In genomic region chr1:109391626-109392025, GRCh38 we compare ENCODE assay signal across 8 cellular contexts. TPM values are rescaled to one million over a fixed set of nuclear protein-coding genes. Genes with fewer than 3 reads are reported as not detected.
DNase-seq lines count a peak whose midpoint lies in the region; ATAC-seq lines count a peak whose summit lies in the region.

No MANE protein-coding gene starts in this region.

- peaks cover 38% of the 10 kb centered on the region for H3K4me1 ChIP-seq in BLaER1

- DNase-seq in left kidney (ENCODE audit: low read depth, low spot score) (peak; percentile 47), ureter (ENCODE audit: low spot score) (no peak), ACHN (no peak)
- DNase-seq in activated T-helper 1 cell treated with anti-CD3 and anti-CD28 coated beads, Interleukin-12 subunit alpha, Interleukin-12 subunit beta, Interleukin-2, Interleukin-4 antibody, amounts not matched to agents 30 ng/mL and 10 ng/mL and 1 ng/mL, durations not matched to agents 14 hours and 24 hours and 36 hours (ENCODE audit: low spot score), result no peak
- DNase-seq in activated CD4-positive, alpha-beta T cell treated with anti-CD3 and anti-CD28 coated beads for 4 hours, result no peak

- H3K4me3 ChIP-seq in BLaER1, result no peak overlapping the region

- no peaks in the 10 kb centered on the region for H3K9me3 ChIP-seq in BLaER1

- no peaks in the 10 kb centered on the region for H3K36me3 ChIP-seq in BLaER1

- intact Hi-C loops in activated T-helper 1 cell treated with anti-CD3 and anti-CD28 coated beads, Interleukin-12 subunit alpha, Interleukin-12 subunit beta, Interleukin-2, Interleukin-4 antibody, amounts not matched to agents 30 ng/mL and 10 ng/mL and 1 ng/mL, durations not matched to agents 14 hours and 24 hours and 36 hours (cut with micrococcal nuclease), result no loop called here

- no peak overlapping the region for H3K4me3 Mint-ChIP-seq in activated T-helper 1 cell treated with anti-CD3 and anti-CD28 coated beads, Interleukin-12 subunit alpha, Interleukin-12 subunit beta, Interleukin-2, Interleukin-4 antibody, amounts not matched to agents 30 ng/mL and 10 ng/mL and 1 ng/mL, durations not matched to agents 14 hours and 24 hours and 36 hours

- H3K9ac ChIP-seq in BLaER1, result no peak overlapping the region

- H3K27ac Mint-ChIP-seq in activated T-helper 1 cell treated with anti-CD3 and anti-CD28 coated beads, Interleukin-12 subunit alpha, Interleukin-12 subunit beta, Interleukin-2, Interleukin-4 antibody, amounts not matched to agents 30 ng/mL and 10 ng/mL and 1 ng/mL, durations not matched to agents 14 hours and 24 hours and 36 hours, result no peak overlapping the region

- H3K4me2 ChIP-seq in BLaER1, result peak overlapping the region; percentile 70

- peak; percentile 61 for ATAC-seq in GM21367 (IDR thresholded peaks at IDR 0.05; ENCODE audit: unreplicated experiment)
- peak; percentile 73 for ATAC-seq in HG03571 (IDR thresholded peaks at IDR 0.05; ENCODE audit: unreplicated experiment)

- H3K36me3 Mint-ChIP-seq in activated T-helper 1 cell treated with anti-CD3 and anti-CD28 coated beads, Interleukin-12 subunit alpha, Interleukin-12 subunit beta, Interleukin-2, Interleukin-4 antibody, amounts not matched to agents 30 ng/mL and 10 ng/mL and 1 ng/mL, durations not matched to agents 14 hours and 24 hours and 36 hours (ENCODE audit: low read depth), result peaks cover 1% of the 10 kb centered on the region

- H3K9me3 Mint-ChIP-seq in activated T-helper 1 cell treated with anti-CD3 and anti-CD28 coated beads, Interleukin-12 subunit alpha, Interleukin-12 subunit beta, Interleukin-2, Interleukin-4 antibody, amounts not matched to agents 30 ng/mL and 10 ng/mL and 1 ng/mL, durations not matched to agents 14 hours and 24 hours and 36 hours, result no peaks in the 10 kb centered on the region

- H4K20me1 ChIP-seq in BLaER1, result 0 out of 2 replicates have a peak, but pooled peaks cover 12% of the 10 kb centered on the region

- H3K27ac ChIP-seq in BLaER1, result no peak overlapping the region

- peaks cover 35% of the 10 kb centered on the region for H3K27me3 Mint-ChIP-seq in activated T-helper 1 cell treated with anti-CD3 and anti-CD28 coated beads, Interleukin-12 subunit alpha, Interleukin-12 subunit beta, Interleukin-2, Interleukin-4 antibody, amounts not matched to agents 30 ng/mL and 10 ng/mL and 1 ng/mL, durations not matched to agents 14 hours and 24 hours and 36 hours (ENCODE audit: insufficient read depth)

- peaks cover 12% of the 10 kb centered on the region for H3K27me3 ChIP-seq in BLaER1

- in situ Hi-C loops in ACHN (cut with HindIII; ENCODE audit: low pct_ligation_motif_present, low pct_unique_long_range_greater_than_20kb, low sequenced_read_pairs), result no loop called here

- H3K4me1 Mint-ChIP-seq in activated T-helper 1 cell treated with anti-CD3 and anti-CD28 coated beads, Interleukin-12 subunit alpha, Interleukin-12 subunit beta, Interleukin-2, Interleukin-4 antibody, amounts not matched to agents 30 ng/mL and 10 ng/mL and 1 ng/mL, durations not matched to agents 14 hours and 24 hours and 36 hours (ENCODE audit: low read depth), result peaks cover 23% of the 10 kb centered on the region

RNA-seq across cellular contexts. Expression of gene SORT1, which starts 6.1 kb away (rescaled TPM):
- total RNA-seq in ureter, result 63.8 TPM
- 1.4 and 1.5 TPM in 2 replicates for total RNA-seq in activated T-helper 1 cell treated with anti-CD3 and anti-CD28 coated beads, Interleukin-12 subunit alpha, Interleukin-12 subunit beta, Interleukin-2, Interleukin-4 antibody, amounts not matched to agents 30 ng/mL and 10 ng/mL and 1 ng/mL, durations not matched to agents 14 hours and 24 hours and 36 hours

RNA-seq across cellular contexts. Expression of gene PSMA5, which starts 34.6 kb away (rescaled TPM):
- total RNA-seq in ureter, result 78.1 TPM
- 241 and 283 TPM in 2 replicates for total RNA-seq in activated T-helper 1 cell treated with anti-CD3 and anti-CD28 coated beads, Interleukin-12 subunit alpha, Interleukin-12 subunit beta, Interleukin-2, Interleukin-4 antibody, amounts not matched to agents 30 ng/mL and 10 ng/mL and 1 ng/mL, durations not matched to agents 14 hours and 24 hours and 36 hours

Comparison
In these comparisons a context has a peak if more than half of its experiments do, and no peak if none do; other contexts are left out.
1. RNA of gene SORT1, which starts 6.1 kb away (total RNA-seq): 63.8 TPM in ureter (single experiment); 1.4 to 1.5 TPM in activated T-helper 1 cell treated with anti-CD3 and anti-CD28 coated beads, Interleukin-12 subunit alpha, Interleukin-12 subunit beta, Interleukin-2, Interleukin-4 antibody, amounts not matched to agents 30 ng/mL and 10 ng/mL and 1 ng/mL, durations not matched to agents 14 hours and 24 hours and 36 hours; every median in the first group is over 10 times any median in the second.